Comparison of ENCODE assay signal across 9 cellular contexts in genomic region chr22:42662114-42663021, GRCh38. TPM values are rescaled to one million over a fixed set of nuclear protein-coding genes. Genes with fewer than 3 reads are reported as not detected.
A peak's percentile ranks its signal among the peaks of the same experiment; 100 is the strongest.
DNase-seq lines count a peak whose midpoint lies in the region; ATAC-seq and TF ChIP-seq lines count a peak whose summit lies in the region.
"Had no signal": no experiment of that assay in that cellular context is flagged by ENCODE, and none has a peak within 500 bp of the region (broad histone marks: within the 10 kb centered on the region; RNA-seq: fewer than 3 reads in every experiment).

No MANE protein-coding gene starts in this region.

- peak; percentile 91 for TF ChIP-seq CTCF in BJ (IDR thresholded peaks at IDR 0.05; ENCODE audit: insufficient read depth, low read depth, low read length)
- peak; percentile 89 for TF ChIP-seq CTCF in endothelial cell (IDR thresholded peaks at IDR 0.05; ENCODE audit: unreplicated experiment)

- POLR2A ChIA-PET in BJ (lab: Charles Lee), result no interaction called here

- H3K4me3 Mint-ChIP-seq in endothelial cell (ENCODE audit: unreplicated experiment), result no peak overlapping the region

- H3K36me3 Mint-ChIP-seq in endothelial cell (ENCODE audit: low read depth, unreplicated experiment), result no peaks in the 10 kb centered on the region

- no peaks in the 10 kb centered on the region for H3K9me3 Mint-ChIP-seq in endothelial cell (ENCODE audit: unreplicated experiment)

- DNase-seq in BJ (ENCODE audit: low read depth) (no peak), NCI-H460 (ENCODE audit: extremely low read depth, low read depth) (peak; percentile 60), endothelial cell (ENCODE audit: low spot score) (peak; percentile 94), middle frontal gyrus (ENCODE audit: extremely low spot score, low spot score) (peak; percentile 62)
- peak; percentile 55 to 91 (median 86) for DNase-seq in activated CD8-positive, alpha-beta memory T cell treated with anti-CD3 and anti-CD28 coated beads for 48 hours (ENCODE audit: low read depth in 2 of 3, low spot score in 2 of 3)
- peak; percentile 59 to 63 for DNase-seq in stimulated activated CD8-positive, alpha-beta memory T cell treated with anti-CD3 and anti-CD28 coated beads, Interleukin-2, amount 100 ng/mL, for 1 hour (ENCODE audit: low read depth in 2 of 2)

- CTCF ChIA-PET in BJ (lab: Yijun Ruan, JAX), result interaction anchor here (0.8 to 2.3 kb wide), 9 partner anchors 9 to 158 kb away, joined by 3 to 13 read pairs (median 6); partner anchors contain the start of gene CYB5R3

- H3K27me3 Mint-ChIP-seq in endothelial cell (ENCODE audit: unreplicated experiment), result peaks cover 2% of the 10 kb centered on the region

- H3K4me1 Mint-ChIP-seq in endothelial cell (ENCODE audit: unreplicated experiment), result no peaks in the 10 kb centered on the region

- no peaks in the 10 kb centered on the region for H3K36me3 ChIP-seq in BJ (ENCODE audit: control insufficient read depth, insufficient read depth, low read length)

- H3K27ac Mint-ChIP-seq in endothelial cell (ENCODE audit: unreplicated experiment), result no peak overlapping the region

- no peaks in the 10 kb centered on the region for H3K27me3 ChIP-seq in BJ (ENCODE audit: control insufficient read depth, insufficient read depth, low read length)

- ATAC-seq in GM19463 (IDR thresholded peaks at IDR 0.05; ENCODE audit: unreplicated experiment) (peak; percentile 49), HG02763 (IDR thresholded peaks at IDR 0.05; ENCODE audit: unreplicated experiment) (no peak)

- H3K4me3 ChIP-seq in BJ (ENCODE audit: low read depth, low read length), result peak overlapping the region; percentile 64

RNA-seq across cellular contexts. Expression of gene CYB5R3, which starts 13.2 kb away (rescaled TPM):
- 200 and 418 TPM in 2 replicates for polyA plus RNA-seq in BJ (2011; rRNA removed)
- 117 and 125 TPM in 2 replicates for polyA minus RNA-seq in BJ (2011; rRNA and poly(A)+ RNA removed)
- 29.5 and 31.8 TPM in 2 replicates for total RNA-seq in NCI-H460 (2014; rRNA removed; shearing (Covaris generic))
- 18.9 and 33.2 TPM in 2 replicates for polyA plus RNA-seq in NCI-H460 (2014; cell fraction: nucleus; rRNA removed)
- 125 TPM for total RNA-seq in endothelial cell (ENCODE audit: unreplicated experiment)

RNA-seq across cellular contexts. Expression of gene ATP5MGL, which starts 22.0 kb away (rescaled TPM):
- 0.10 TPM in 1 of 2 replicates, not detected in the other for polyA plus RNA-seq in BJ (2011; rRNA removed)
- polyA minus RNA-seq in BJ (2011; rRNA and poly(A)+ RNA removed), result 0.67 and 0.85 TPM in 2 replicates
- total RNA-seq in NCI-H460 (2014; rRNA removed; shearing (Covaris generic)), result 0.54 TPM in 1 of 2 replicates, not detected in the other
- polyA plus RNA-seq in NCI-H460 (2014; cell fraction: nucleus; rRNA removed), result not detected in 2 replicates
- total RNA-seq in endothelial cell (ENCODE audit: unreplicated experiment), result 0.82 TPM

RNA-seq across cellular contexts. Expression of gene POLDIP3, which starts 47.7 kb away (rescaled TPM):
- polyA plus RNA-seq in BJ (2011; rRNA removed), result 46.2 and 54.3 TPM in 2 replicates
- 23.1 and 29.9 TPM in 2 replicates for polyA minus RNA-seq in BJ (2011; rRNA and poly(A)+ RNA removed)
- 15.1 and 20.1 TPM in 2 replicates for total RNA-seq in NCI-H460 (2014; rRNA removed; shearing (Covaris generic))
- polyA plus RNA-seq in NCI-H460 (2014; cell fraction: nucleus; rRNA removed), result 25.0 and 28.4 TPM in 2 replicates
- 50.0 TPM for total RNA-seq in endothelial cell (ENCODE audit: unreplicated experiment)

RNA-seq across cellular contexts. Expression of gene A4GALT, which starts 58.3 kb away (rescaled TPM):
- 3.1 and 6.7 TPM in 2 replicates for polyA plus RNA-seq in BJ (2011; rRNA removed)
- 2.4 and 4.1 TPM in 2 replicates for polyA minus RNA-seq in BJ (2011; rRNA and poly(A)+ RNA removed)
- total RNA-seq in NCI-H460 (2014; rRNA removed; shearing (Covaris generic)), result 9.8 and 10.4 TPM in 2 replicates
- 8.9 and 11.3 TPM in 2 replicates for polyA plus RNA-seq in NCI-H460 (2014; cell fraction: nucleus; rRNA removed)
- 5.3 TPM for total RNA-seq in endothelial cell (ENCODE audit: unreplicated experiment)
- total RNA-seq: T-helper 2 cell treated with Interferon-gamma antibody and Interleukin-4, amounts not matched to agents 100 ng/mL and 5 ng/mL, for 36 hours had no signal
